Comparison of ENCODE assay signal across 9 cellular contexts in the genomic region with DNA sequence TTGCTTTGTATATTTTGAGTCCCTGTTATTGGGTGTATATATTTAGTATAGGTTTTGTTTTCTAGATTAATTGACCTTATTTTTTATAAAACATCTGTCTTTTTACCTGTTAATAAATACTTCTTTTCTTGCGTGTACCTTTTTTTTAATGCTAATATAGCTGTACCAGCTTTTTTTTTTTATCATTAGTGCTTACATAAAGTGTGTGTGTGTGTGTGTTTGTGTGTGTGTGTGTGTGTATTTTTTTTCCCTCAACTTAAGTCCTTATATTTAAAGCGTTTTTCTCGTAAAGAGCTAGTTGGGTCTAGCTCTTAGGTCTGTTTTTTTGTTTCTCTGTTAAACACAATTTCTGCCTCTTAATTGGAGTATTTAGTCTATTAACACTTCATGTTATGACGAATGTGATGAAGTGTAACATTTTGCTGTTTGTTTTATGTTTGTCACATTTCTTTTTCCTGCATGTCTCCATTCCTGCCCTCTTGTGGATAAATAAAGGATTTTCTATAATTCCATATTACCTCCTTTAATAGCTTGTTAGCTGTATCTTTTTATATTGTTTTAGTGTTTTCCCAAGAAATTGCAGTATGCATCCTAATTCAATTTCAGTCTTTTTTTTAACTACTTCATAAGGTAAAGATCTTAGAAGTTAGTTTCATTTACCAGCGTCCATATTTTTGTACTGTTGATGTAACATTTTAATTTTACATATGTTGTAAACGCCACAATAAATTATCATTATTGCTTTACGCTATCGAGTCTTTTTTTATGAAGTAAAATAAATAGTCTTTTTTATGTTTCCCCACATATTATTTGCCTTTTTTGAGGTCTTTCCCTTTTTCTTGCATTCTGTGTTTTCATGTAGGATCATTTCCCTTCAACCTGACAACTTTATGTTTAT. TPM values are rescaled to one million over a fixed set of nuclear protein-coding genes. Genes with fewer than 3 reads are reported as not detected.
A peak's percentile ranks its signal among the peaks of the same experiment; 100 is the strongest.
DNase-seq lines count a peak whose midpoint lies in the region; ATAC-seq and TF ChIP-seq lines count a peak whose summit lies in the region.
"Had no signal": no experiment of that assay in that cellular context is flagged by ENCODE, and none has a peak within 500 bp of the region (broad histone marks: within the 10 kb centered on the region; RNA-seq: fewer than 3 reads in every experiment).

No MANE protein-coding gene starts in this region.

- H3K9me3 ChIP-seq in CD4-positive, alpha-beta memory T cell (ENCODE audit: control insufficient read depth in 1 of 2, low read length in 2 of 2) = no peaks in the 10 kb centered on the region
- H3K9me3 ChIP-seq in adipocyte (ENCODE audit: control insufficient read depth, low read length) = no peaks in the 10 kb centered on the region
- no peaks in the 10 kb centered on the region for H3K9me3 ChIP-seq in right lobe of liver
- H3K9me3 ChIP-seq in WERI-Rb-1 (ENCODE audit: severe bottlenecking) = no peaks in the 10 kb centered on the region

- WGBS in right lobe of liver (ENCODE audit: insufficient coverage, low coverage, low lambda C conversion rate, missing lambda C conversion rate) = 83% methylated on average over 8 of the region's 8 CpGs

- H3K9me3 Mint-ChIP-seq in CD4-positive, alpha-beta memory T cell = no peaks in the 10 kb centered on the region
- H3K9me3 Mint-ChIP-seq: memory B cell had no signal

- no peak overlapping the region for H3K27ac ChIP-seq in CD4-positive, alpha-beta memory T cell (ENCODE audit: low read depth, low read length)
- H3K27ac ChIP-seq in right lobe of liver (no peak overlapping the region), WERI-Rb-1 (no peak overlapping the region)

- intact Hi-C loops in CD4-positive, alpha-beta memory T cell (cut with micrococcal nuclease) = no loop called here
- intact Hi-C loops in right lobe of liver (cut with DNase I) = no loop called here

- peak overlapping the region; percentile 1 to 90 (median 61) for H3K27ac Mint-ChIP-seq in CD4-positive, alpha-beta memory T cell
- H3K27ac Mint-ChIP-seq: memory B cell had no signal

- peaks cover 53% of the 10 kb centered on the region for H3K4me1 ChIP-seq in CD4-positive, alpha-beta memory T cell (ENCODE audit: insufficient read depth, low read length)
- H3K4me1 ChIP-seq in adipocyte (ENCODE audit: control insufficient read depth, insufficient read depth, low read length) = peaks cover 39% of the 10 kb centered on the region
- no peaks in the 10 kb centered on the region for H3K4me1 ChIP-seq in right lobe of liver

- H3K36me3 Mint-ChIP-seq in CD4-positive, alpha-beta memory T cell = peaks cover 35 to 54% of the 10 kb centered on the region in 2 donors

- no peak for TF ChIP-seq POLR2A in right lobe of liver (IDR thresholded peaks at IDR 0.05)

- no peaks in the 10 kb centered on the region for H3K27me3 Mint-ChIP-seq in CD4-positive, alpha-beta memory T cell
- H3K27me3 Mint-ChIP-seq: memory B cell had no signal

- peak in 4 of 5 donors; percentile 21 to 44 (median 40) for DNase-seq in CD4-positive, alpha-beta memory T cell
- DNase-seq in Kasumi-1 (lab: John Stamatoyannopoulos, UW) (peak; percentile 49 to 79), adipocyte (ENCODE audit: low read depth) (peak; percentile 65), right lobe of liver (no peak), DMS79 (lab: John Stamatoyannopoulos, UW) (no peak), NCI-H1417 treated with DMSO at 0.1 percent for 48 hours (lab: John Stamatoyannopoulos, UW) (no peak), WERI-Rb-1 (no peak)

- H3K4me3 ChIP-seq in CD4-positive, alpha-beta memory T cell (ENCODE audit: low read length in 2 of 2) = no peak overlapping the region
- H3K4me3 ChIP-seq in adipocyte (ENCODE audit: low read length) = no peak overlapping the region
- H3K4me3 ChIP-seq in right lobe of liver = no peak overlapping the region
- H3K4me3 ChIP-seq in WERI-Rb-1 (ENCODE audit: low read depth, low read length) = no peak overlapping the region

- CTCF ChIA-PET in CD4-positive, alpha-beta memory T cell (lab: Charles Lee; ENCODE audit: partially characterized antibody) = interaction anchor here (0.6 to 2.4 kb wide), 7 partner anchors 80 to 140 kb away, joined by 3 to 9 read pairs (median 4); no protein-coding TSS in a partner anchor

- H3K36me3 ChIP-seq in CD4-positive, alpha-beta memory T cell (ENCODE audit: insufficient read depth, low read length) = peaks cover 35% of the 10 kb centered on the region
- H3K36me3 ChIP-seq in adipocyte (ENCODE audit: control insufficient read depth, insufficient read depth, low read length, severe bottlenecking) = peaks cover 38% of the 10 kb centered on the region
- H3K36me3 ChIP-seq in right lobe of liver = peaks cover 0 to 11% (median 2%) of the 10 kb centered on the region in 4 donors
- peaks cover 34% of the 10 kb centered on the region for H3K36me3 ChIP-seq in WERI-Rb-1

- peak; percentile 35 to 47 (median 40) for TF ChIP-seq CTCF in right lobe of liver (IDR thresholded peaks at IDR 0.05)
- no peak for TF ChIP-seq CTCF in WERI-Rb-1 (IDR thresholded peaks at IDR 0.05; ENCODE audit: low read depth, low read length)

- peak overlapping the region; percentile 25 for H3K9ac ChIP-seq in adipocyte (ENCODE audit: low read length)

- POLR2A ChIA-PET in CD4-positive, alpha-beta memory T cell (lab: Charles Lee; ENCODE audit: partially characterized antibody) = interaction anchor here (0.8 to 1.4 kb wide), 4 partner anchors 80 to 122 kb away, joined by 4 to 7 read pairs (median 6); no protein-coding TSS in a partner anchor

- H3K4me3 Mint-ChIP-seq in CD4-positive, alpha-beta memory T cell = peak overlapping the region; percentile 33 to 95 (median 77)
- H3K4me3 Mint-ChIP-seq: memory B cell had no signal

- ATAC-seq in right lobe of liver = no peak
- no peak for ATAC-seq in GM18873 (IDR thresholded peaks at IDR 0.05; ENCODE audit: low FRiP score, unreplicated experiment)

- H3K4me1 Mint-ChIP-seq in CD4-positive, alpha-beta memory T cell = peaks cover 32 to 62% (median 52%) of the 10 kb centered on the region in 4 donors

- H3K27me3 ChIP-seq in CD4-positive, alpha-beta memory T cell (ENCODE audit: insufficient read depth, low read length) = no peaks in the 10 kb centered on the region
- H3K27me3 ChIP-seq in adipocyte (replicated peaks; ENCODE audit: control insufficient read depth, insufficient read depth, low read length) = no peaks in the 10 kb centered on the region
- no peaks in the 10 kb centered on the region for H3K27me3 ChIP-seq in right lobe of liver
- H3K27me3 ChIP-seq in WERI-Rb-1 (ENCODE audit: insufficient read depth, low read depth, severe bottlenecking) = no peaks in the 10 kb centered on the region

RNA-seq across cellular contexts. Expression of gene PRMT2, which starts 4.3 kb away (rescaled TPM):
- total RNA-seq in CD4-positive, alpha-beta memory T cell = 100 to 1,000 TPM; 175 to 177 TPM
- polyA plus RNA-seq in CD4-positive, alpha-beta memory T cell = 100 to 1,000 TPM; 218 to 348 TPM
- total RNA-seq in right lobe of liver = 10 to 100 TPM; 12.4 to 28.0 (median 19.6) TPM

RNA-seq across cellular contexts. Expression of gene S100B, which starts 34.9 kb away (rescaled TPM):
- not detected for total RNA-seq in CD4-positive, alpha-beta memory T cell
- under 1 TPM; 0.54 to 0.73 TPM for polyA plus RNA-seq in CD4-positive, alpha-beta memory T cell
- total RNA-seq in right lobe of liver = under 1 TPM in 3 of 6 experiments, not detected in 3; 0.49 to 0.78 (median 0.62) TPM

Comparison
In these comparisons a context has a peak if more than half of its experiments do, and no peak if none do; other contexts are left out.
1. DNase-seq: peak in CD4-positive, alpha-beta memory T cell (4 of 5), Kasumi-1 (2 of 2) and adipocyte (single experiment); none in right lobe of liver (0 of 3), DMS79 (single experiment), NCI-H1417 treated with DMSO at 0.1 percent for 48 hours (single experiment) and WERI-Rb-1 (single experiment).
2. RNA of gene PRMT2, which starts 4.3 kb away (total RNA-seq): 175 to 177 TPM in CD4-positive, alpha-beta memory T cell; 12.4 to 28.0 TPM in right lobe of liver; every median in the first group is over 4 times any median in the second.